Comparison of ENCODE assay signal across 11 cellular contexts in the genomic region with DNA sequence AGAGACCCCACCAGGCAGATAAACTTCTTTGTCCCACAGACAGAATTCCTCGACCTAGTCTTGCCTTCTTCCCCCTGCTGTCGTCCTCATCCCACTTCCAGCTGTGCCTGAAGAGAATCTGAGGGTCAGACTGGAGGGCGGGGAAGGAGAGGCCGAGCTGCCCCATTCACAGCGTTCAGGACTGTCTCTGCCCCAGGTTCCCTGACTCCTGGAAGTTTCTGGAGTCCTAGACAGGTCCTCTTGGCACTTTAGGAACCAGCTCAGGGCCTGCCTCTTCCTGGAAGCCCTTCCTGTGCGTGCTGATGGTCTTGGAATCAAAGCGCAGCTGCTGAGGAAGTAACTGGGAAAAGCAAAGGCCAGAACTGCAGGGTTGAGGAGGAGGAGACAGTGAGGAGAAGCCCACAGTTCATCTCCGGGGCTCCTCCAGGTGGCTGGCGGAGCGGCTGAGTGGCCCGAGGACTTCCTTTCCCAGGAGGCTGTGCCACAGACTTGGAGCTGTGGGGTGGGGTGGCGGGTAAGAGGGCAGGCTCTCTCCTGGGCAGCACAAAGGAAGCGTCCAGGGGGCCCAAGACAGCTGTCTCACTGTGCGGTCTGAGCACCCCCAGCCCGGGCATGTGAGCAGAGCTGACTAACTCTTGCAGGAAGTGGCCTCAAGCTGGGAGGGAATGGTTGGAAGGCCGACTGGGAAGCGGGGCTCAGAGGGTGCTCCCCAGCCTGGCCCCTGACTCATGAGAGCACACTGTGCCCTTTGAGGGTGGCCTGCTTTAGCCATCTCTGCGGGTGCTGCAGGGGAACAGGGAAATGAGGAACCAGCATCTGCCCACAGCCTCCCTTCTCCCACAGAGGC. TPM values are rescaled to one million over a fixed set of nuclear protein-coding genes. Genes with fewer than 3 reads are reported as not detected.
DNase-seq lines count a peak whose midpoint lies in the region; ATAC-seq, FAIRE-seq and TF ChIP-seq lines count a peak whose summit lies in the region.
"Had no signal": no experiment of that assay in that cellular context is flagged by ENCODE, and none has a peak within 500 bp of the region (broad histone marks: within the 10 kb centered on the region; RNA-seq: fewer than 3 reads in every experiment).

No MANE protein-coding gene starts in this region.

- no peaks in the 10 kb centered on the region for H3K27me3 ChIP-seq in WERI-Rb-1 (ENCODE audit: insufficient read depth, low read depth, severe bottlenecking)
- H3K27me3 ChIP-seq in left lung, result no peaks in the 10 kb centered on the region
- H3K27me3 ChIP-seq: cardiac muscle cell had no signal

- H3K4me1 ChIP-seq in left lung, result peaks cover 5 to 26% of the 10 kb centered on the region in 2 donors

- no peaks in the 10 kb centered on the region for H3K27me3 Mint-ChIP-seq in type B pancreatic cell
- no peaks in the 10 kb centered on the region for H3K27me3 Mint-ChIP-seq in activated T-cell treated with anti-CD3 and anti-CD28 coated beads, Interleukin-2, amount 50 U/mL, for 4 hours (ENCODE audit: low read depth)

- H3K27ac ChIP-seq in WERI-Rb-1, result no peak overlapping the region
- peak overlapping the region; percentile 78 for H3K27ac ChIP-seq in left lung
- H3K27ac ChIP-seq: cardiac muscle cell had no signal

- no peak for TF ChIP-seq POLR2A in GM12892 (IDR thresholded peaks at IDR 0.05; ENCODE audit: low read depth, low read length)

- DNase-seq in NCI-H1417 (lab: John Stamatoyannopoulos, UW) (peak; percentile 24 to 39 (median 34)), NCI-H1417 treated with DMSO at 0.1 percent for 48 hours (lab: John Stamatoyannopoulos, UW) (no peak), WERI-Rb-1 (peak; percentile 48), left lung (peak; percentile 67 to 83), type B pancreatic cell (ENCODE audit: extremely low spot score, unreplicated experiment) (no peak), GM12892 (ENCODE audit: insufficient read length) (no peak)
- DNase-seq in activated T-cell treated with anti-CD3 and anti-CD28 coated beads, Interleukin-2, amount 50 U/mL, for 4 hours, result no peak
- DNase-seq: NK-92 treated with Interleukin-12 subunit alpha and Interleukin-12 subunit beta, amount 100 ng/mL, for 24 hours had no signal

- no peaks in the 10 kb centered on the region for H3K9me3 ChIP-seq in WERI-Rb-1 (ENCODE audit: severe bottlenecking)
- H3K9me3 ChIP-seq in left lung, result no peaks in the 10 kb centered on the region

- ATAC-seq in left lung (peak; percentile 13), HG03135 (IDR thresholded peaks at IDR 0.05; ENCODE audit: unreplicated experiment) (no peak)
- ATAC-seq in activated T-cell treated with anti-CD3 and anti-CD28 coated beads, Interleukin-2, amount 50 U/mL, for 4 hours, result no peak

- intact Hi-C loops in left lung (cut with DNase I), result no loop called here

- FAIRE-seq in GM12892 (lab: Jason Lieb, UNC), result no peak

- TF ChIP-seq CTCF in WERI-Rb-1 (IDR thresholded peaks at IDR 0.05; ENCODE audit: low read depth, low read length), result no peak
- TF ChIP-seq CTCF in left lung (IDR thresholded peaks at IDR 0.05), result no peak
- TF ChIP-seq CTCF in type B pancreatic cell (conservative IDR thresholded peaks at IDR 0.05), result no peak

- H3K4me3 ChIP-seq in WERI-Rb-1 (ENCODE audit: low read depth, low read length), result no peak overlapping the region
- H3K4me3 ChIP-seq in left lung, result no peak overlapping the region
- H3K4me3 ChIP-seq: cardiac muscle cell, skin epidermis had no signal

- H3K36me3 ChIP-seq in WERI-Rb-1 (no peaks in the 10 kb centered on the region), left lung (no peaks in the 10 kb centered on the region)
- H3K36me3 ChIP-seq: cardiac muscle cell had no signal

- peak overlapping the region; percentile 36 for H3K27ac Mint-ChIP-seq in type B pancreatic cell

- H3K4me3 Mint-ChIP-seq in type B pancreatic cell, result no peak overlapping the region
- no peak overlapping the region for H3K4me3 Mint-ChIP-seq in activated T-cell treated with anti-CD3 and anti-CD28 coated beads, Interleukin-2, amount 50 U/mL, for 4 hours

- H3K9me3 Mint-ChIP-seq in type B pancreatic cell, result no peaks in the 10 kb centered on the region
- no peaks in the 10 kb centered on the region for H3K9me3 Mint-ChIP-seq in activated T-cell treated with anti-CD3 and anti-CD28 coated beads, Interleukin-2, amount 50 U/mL, for 4 hours

- H3K36me3 Mint-ChIP-seq in type B pancreatic cell, result no peaks in the 10 kb centered on the region
- no peaks in the 10 kb centered on the region for H3K36me3 Mint-ChIP-seq in activated T-cell treated with anti-CD3 and anti-CD28 coated beads, Interleukin-2, amount 50 U/mL, for 4 hours (ENCODE audit: insufficient read depth)

- H3K4me1 Mint-ChIP-seq in type B pancreatic cell (ENCODE audit: unreplicated experiment), result peaks cover 49% of the 10 kb centered on the region
- H3K4me1 Mint-ChIP-seq in activated T-cell treated with anti-CD3 and anti-CD28 coated beads, Interleukin-2, amount 50 U/mL, for 4 hours (ENCODE audit: low read depth), result no peaks in the 10 kb centered on the region

RNA-seq across cellular contexts. Expression of gene SDC1, which starts 39.5 kb away (rescaled TPM):
- total RNA-seq in left lung (100 to 1,000 TPM; 127 to 278 TPM), type B pancreatic cell (ENCODE audit: low replicate concordance) (164 and 375 TPM in 2 replicates)
- polyA plus RNA-seq in GM12892 (2012; ENCODE audit: missing spikeins), result 20.6 TPM
- total RNA-seq in activated T-cell treated with anti-CD3 and anti-CD28 coated beads, Interleukin-2, amount 50 U/mL, for 4 hours, result under 1 TPM; 0.33 to 0.73 (median 0.66) TPM

Comparison
In these comparisons a context has a peak if more than half of its experiments do, and no peak if none do; other contexts are left out.
1. DNase-seq: peak in NCI-H1417 (3 of 3), WERI-Rb-1 (single experiment) and left lung (2 of 2); none in NCI-H1417 treated with DMSO at 0.1 percent for 48 hours (single experiment), type B pancreatic cell (single experiment), GM12892 (single experiment) and activated T-cell treated with anti-CD3 and anti-CD28 coated beads, Interleukin-2, amount 50 U/mL, for 4 hours (single experiment).
2. RNA of gene SDC1, which starts 39.5 kb away (total RNA-seq): 127 to 278 TPM in left lung and 164 to 375 TPM in type B pancreatic cell; 0.33 to 0.73 TPM in activated T-cell treated with anti-CD3 and anti-CD28 coated beads, Interleukin-2, amount 50 U/mL, for 4 hours; every median in the first group is over 10 times any median in the second.